Comparison of ENCODE assay signal across 14 cellular contexts in the genomic region with DNA sequence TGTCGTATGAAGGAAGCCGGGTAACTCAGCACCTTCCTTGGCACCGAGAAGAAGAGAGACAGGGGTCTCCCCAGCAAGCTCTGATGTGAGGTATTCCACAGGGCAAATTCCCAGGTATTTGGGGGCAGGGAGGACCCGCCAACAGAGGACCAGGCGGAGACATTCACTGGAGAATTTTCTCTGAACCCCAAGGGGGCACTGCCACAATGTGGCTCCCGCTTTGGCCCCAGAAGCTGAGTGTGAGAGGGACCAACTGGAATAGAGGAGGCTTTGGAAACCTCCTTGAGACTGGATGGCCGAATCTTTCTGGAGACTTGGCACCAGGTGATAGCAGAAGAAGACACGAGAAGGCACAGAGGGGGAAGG. TPM values are rescaled to one million over a fixed set of nuclear protein-coding genes. Genes with fewer than 3 reads are reported as not detected.
DNase-seq lines count a peak whose midpoint lies in the region; ATAC-seq and TF ChIP-seq lines count a peak whose summit lies in the region.
"Had no signal": no experiment of that assay in that cellular context is flagged by ENCODE, and none has a peak within 500 bp of the region (broad histone marks: within the 10 kb centered on the region; RNA-seq: fewer than 3 reads in every experiment).

No MANE protein-coding gene starts in this region.

- CTCF ChIA-PET in RWPE1 (lab: Yijun Ruan, JAX), result no interaction called here

- H4K8ac ChIP-seq in H9 (replicated peaks; ENCODE audit: insufficient read length, low read depth, low read length), result no peak overlapping the region

- intact Hi-C loops in esophagus muscularis mucosa (cut with DNase I), result no loop called here
- intact Hi-C loops in psoas muscle (cut with DNase I), result no loop called here

- DNase-seq in H9 (no peak), RWPE1 (ENCODE audit: low spot score) (no peak), esophagus muscularis mucosa (ENCODE audit: extremely low spot score) (no peak), psoas muscle (no peak), NCI-H1417 (lab: John Stamatoyannopoulos, UW) (no peak), NCI-H187 (lab: John Stamatoyannopoulos, UW) (no peak)
- DNase-seq in stimulated activated CD4-positive, alpha-beta T cell treated with anti-CD3 and anti-CD28 coated beads, Interleukin-2, amount 100 ng/mL, for 48 hours, result no peak
- DNase-seq: cortex of kidney, DND-41, NCI-H446 had no signal

- H3K18ac ChIP-seq in H9 (ENCODE audit: insufficient read length, low read depth, low read length), result no peak overlapping the region

- H2AFZ ChIP-seq in H9 (ENCODE audit: low read length), result no peak overlapping the region

- H2BK5ac ChIP-seq in H9 (ENCODE audit: insufficient read length, low read length), result no peak overlapping the region

- peak overlapping the region; percentile 35 to 72 for H3K4me3 Mint-ChIP-seq in H9
- H3K4me3 Mint-ChIP-seq: activated naive CD8-positive, alpha-beta T cell treated with anti-CD3 and anti-CD28 coated beads, Interleukin-2, amount 10 ng/mL, durations not matched to agents 7 days and 5 days had no signal

- TF ChIP-seq EP300 in esophagus muscularis mucosa (IDR thresholded peaks at IDR 0.05), result no peak

- no peak for ATAC-seq in psoas muscle
- no peak for ATAC-seq in GM21619 (IDR thresholded peaks at IDR 0.05; ENCODE audit: unreplicated experiment)

- POLR2A ChIA-PET in RWPE1 (lab: Yijun Ruan, JAX; ENCODE audit: low non-redundant PET), result no interaction called here

- H4K5ac ChIP-seq in H9 (ENCODE audit: insufficient read length, low read depth, low read length), result no peak overlapping the region

- H2BK12ac ChIP-seq in H9 (ENCODE audit: insufficient read length, low read depth, low read length), result no peak overlapping the region

- H4K20me1 ChIP-seq in H9 (ENCODE audit: control insufficient read depth, insufficient read depth, insufficient read length), result no peaks in the 10 kb centered on the region
- H4K20me1 ChIP-seq: BLaER1 treated with 17β-estradiol and CSF1 and Interleukin-3, amounts not matched to agents 10 nM and 100 nM had no signal

- H2BK15ac ChIP-seq in H9 (ENCODE audit: low read depth, low read length), result no peak overlapping the region

- H3K4me2 ChIP-seq in H9 (ENCODE audit: insufficient read depth, insufficient read length, low read length), result peak overlapping the region; percentile 36
- H3K4me2 ChIP-seq: BLaER1 treated with 17β-estradiol and CSF1 and Interleukin-3, amounts not matched to agents 10 nM and 100 nM had no signal

- H3K56ac ChIP-seq in H9 (ENCODE audit: insufficient read length, low read depth, low read length), result no peak overlapping the region

- no peak overlapping the region for H3K23ac ChIP-seq in H9 (ENCODE audit: insufficient read length, low read depth, low read length)

- peak overlapping the region in 1 of 3 experiments; percentile 88; a peak in 1 of 7 replicates for H3K27ac Mint-ChIP-seq in H9
- H3K27ac Mint-ChIP-seq: activated naive CD8-positive, alpha-beta T cell treated with anti-CD3 and anti-CD28 coated beads, Interleukin-2, amount 10 ng/mL, durations not matched to agents 7 days and 5 days had no signal

- H3K79me1 ChIP-seq in H9 (ENCODE audit: insufficient read depth, low read depth, low read length, poor library complexity, severe bottlenecking), result no peaks in the 10 kb centered on the region

- H2BK120ac ChIP-seq in H9 (ENCODE audit: low read depth, low read length, poor library complexity, severe bottlenecking), result no peak overlapping the region

- H3K36me3 Mint-ChIP-seq in H9 (ENCODE audit: insufficient read depth in 1 of 3, low read depth in 3 of 3), result peaks cover 0 to 7% (median 6%) of the 10 kb centered on the region in 3 experiments; a peak in 3 of 7 replicates
- H3K36me3 Mint-ChIP-seq: activated naive CD8-positive, alpha-beta T cell treated with anti-CD3 and anti-CD28 coated beads, Interleukin-2, amount 10 ng/mL, durations not matched to agents 7 days and 5 days had no signal

- no peaks in the 10 kb centered on the region for H3K36me3 ChIP-seq in esophagus muscularis mucosa
- H3K36me3 ChIP-seq in psoas muscle (ENCODE audit: insufficient read depth in 1 of 2, low read depth in 1 of 2), result no peaks in the 10 kb centered on the region
- H3K36me3 ChIP-seq: BLaER1 treated with 17β-estradiol and CSF1 and Interleukin-3, amounts not matched to agents 10 nM and 100 nM had no signal

- H3K27me3 ChIP-seq in H9 (ENCODE audit: insufficient read depth, low read length) (peaks cover 7% of the 10 kb centered on the region; the same call in 1 of the 2 replicates), esophagus muscularis mucosa (peaks cover 0 to 4% (median 0%) of the 10 kb centered on the region in 4 donors), psoas muscle (ENCODE audit: insufficient read depth in 3 of 3, low read length in 2 of 3) (peaks cover 0 to 27% (median 3%) of the 10 kb centered on the region in 3 donors)

- no peak overlapping the region for H3K27ac ChIP-seq in H9 (ENCODE audit: insufficient read length, low read depth, low read length)
- H3K27ac ChIP-seq in RWPE1, result peak overlapping the region; percentile 87; the same call in 1 of the 2 replicates
- peak overlapping the region in 1 of 4 donors; percentile 69 for H3K27ac ChIP-seq in esophagus muscularis mucosa (replicated peaks in 1 of 4)
- H3K27ac ChIP-seq in psoas muscle, result no peak overlapping the region
- H3K27ac ChIP-seq: BLaER1 treated with 17β-estradiol and CSF1 and Interleukin-3, amounts not matched to agents 10 nM and 100 nM had no signal

- H3K4ac ChIP-seq in H9 (ENCODE audit: low read depth, low read length), result no peak overlapping the region

- H3K27me3 Mint-ChIP-seq in H9 (ENCODE audit: low read depth), result peaks cover 48% of the 10 kb centered on the region

- H3K4me1 Mint-ChIP-seq in H9, result peaks cover 9 to 17% of the 10 kb centered on the region in 2 experiments; a peak in 3 of 4 replicates
- H3K4me1 Mint-ChIP-seq: activated naive CD8-positive, alpha-beta T cell treated with anti-CD3 and anti-CD28 coated beads, Interleukin-2, amount 10 ng/mL, durations not matched to agents 7 days and 5 days had no signal

- no peak overlapping the region for H2AK5ac ChIP-seq in H9 (ENCODE audit: insufficient read length, low read length)

- H3K9me3 ChIP-seq in H9 (ENCODE audit: control insufficient read depth, low read depth, low read length) (peaks cover 37% of the 10 kb centered on the region), esophagus muscularis mucosa (no peaks in the 10 kb centered on the region), psoas muscle (no peaks in the 10 kb centered on the region)

- H3K14ac ChIP-seq in H9 (ENCODE audit: insufficient read depth, low read length), result no peak overlapping the region

- no CpG with 5 or more reads among the region's 8 CpGs for WGBS in H9 (ENCODE audit: extremely low coverage, insufficient read length, low lambda C conversion rate)
- 68% methylated on average over 6 of the region's 8 CpGs for WGBS in esophagus muscularis mucosa
- WGBS in psoas muscle, 3 donors, result 43 to 56% (median 45%) methylated on average over 6 to 8 of the region's 8 CpGs

- H3K23me2 ChIP-seq in H9 (ENCODE audit: insufficient read length, low read depth, low read length, poor library complexity, severe bottlenecking), result no peaks in the 10 kb centered on the region

- H3K9ac ChIP-seq in H9 (ENCODE audit: extremely low read depth, insufficient read length, low read length), result no peak overlapping the region
- H3K9ac ChIP-seq: BLaER1 treated with 17β-estradiol and CSF1 and Interleukin-3, amounts not matched to agents 10 nM and 100 nM had no signal

- 0 out of 2 replicates have a peak, but pooled peaks cover 2% of the 10 kb centered on the region for H3K4me1 ChIP-seq in H9 (ENCODE audit: insufficient read depth, low read length)
- H3K4me1 ChIP-seq in esophagus muscularis mucosa, result peaks cover 1 to 10% (median 6%) of the 10 kb centered on the region in 4 donors
- no peaks in the 10 kb centered on the region for H3K4me1 ChIP-seq in psoas muscle

- TF ChIP-seq CTCF in H9 (conservative IDR thresholded peaks at IDR 0.05), result 0 out of 3 replicates have a peak, but pooled peaks have one; percentile 18
- TF ChIP-seq CTCF in RWPE1 (conservative IDR thresholded peaks at IDR 0.05; ENCODE audit: low read depth), result no peak
- no peak for TF ChIP-seq CTCF in esophagus muscularis mucosa (IDR thresholded peaks at IDR 0.05)
- TF ChIP-seq CTCF in psoas muscle (IDR thresholded peaks at IDR 0.05), result no peak

- 0 out of 2 replicates have a peak, but pooled peaks cover 2% of the 10 kb centered on the region for H3K79me2 ChIP-seq in H9 (ENCODE audit: insufficient read depth, low read length)

- H2BK20ac ChIP-seq in H9 (ENCODE audit: low read depth, low read length, poor library complexity, severe bottlenecking), result no peak overlapping the region

- no peak for TF ChIP-seq POLR2A in esophagus muscularis mucosa (IDR thresholded peaks at IDR 0.05; ENCODE audit: low read depth)

- no peak overlapping the region for H3T11ph ChIP-seq in H9 (ENCODE audit: low read length)

- H3K4me3 ChIP-seq in esophagus muscularis mucosa (peak overlapping the region; percentile 57 to 69 (median 62)), psoas muscle (peak overlapping the region; percentile 59)
- H3K4me3 ChIP-seq: BLaER1 treated with 17β-estradiol and CSF1 and Interleukin-3, amounts not matched to agents 10 nM and 100 nM had no signal

- no peak overlapping the region for H4K91ac ChIP-seq in H9 (ENCODE audit: insufficient read length, low read depth, low read length)

- peaks cover 62 to 63% of the 10 kb centered on the region in 2 experiments for H3K9me3 Mint-ChIP-seq in H9
- H3K9me3 Mint-ChIP-seq: activated naive CD8-positive, alpha-beta T cell treated with anti-CD3 and anti-CD28 coated beads, Interleukin-2, amount 10 ng/mL, durations not matched to agents 7 days and 5 days had no signal

RNA-seq across cellular contexts. Expression of gene GABRE, which starts 0.7 kb away (rescaled TPM):
- 1.4 and 1.8 TPM in 2 replicates for total RNA-seq in H9 (2021)
- total RNA-seq in esophagus muscularis mucosa, result 1 to 10 TPM; 3.3 to 8.3 (median 4.4) TPM
- 1 to 10 TPM; 1.7 to 3.8 (median 2.9) TPM for total RNA-seq in psoas muscle
- 1 to 10 TPM in 2 of 3 donors, under 1 TPM in 1; 0.90 to 1.4 (median 1.1) TPM for polyA plus RNA-seq in psoas muscle
- total RNA-seq: activated naive CD8-positive, alpha-beta T cell treated with anti-CD3 and anti-CD28 coated beads, Interleukin-2, amount 10 ng/mL, durations not matched to agents 7 days and 5 days; OCI-LY7 had no signal
